9 cellular contexts compared by ENCODE assay signal in genomic region chr14:21068521-21069387, GRCh38. TPM values are rescaled to one million over a fixed set of nuclear protein-coding genes. Genes with fewer than 3 reads are reported as not detected.
DNase-seq lines count a peak whose midpoint lies in the region; ATAC-seq and TF ChIP-seq lines count a peak whose summit lies in the region.
"Had no signal": no experiment of that assay in that cellular context is flagged by ENCODE, and none has a peak within 500 bp of the region (broad histone marks: within the 10 kb centered on the region; RNA-seq: fewer than 3 reads in every experiment).

No MANE protein-coding gene starts in this region.

- no peak overlapping the region for H3K9ac ChIP-seq in MM.1S (ENCODE audit: low read length)

- H3K27me3 ChIP-seq in MM.1S (replicated peaks; ENCODE audit: insufficient read depth, low read length) (peaks cover 11% of the 10 kb centered on the region), hepatocyte (no peaks in the 10 kb centered on the region)

- H3K79me2 ChIP-seq in MM.1S (ENCODE audit: low read length) (no peaks in the 10 kb centered on the region), hepatocyte (peaks cover 19% of the 10 kb centered on the region)

- peak; percentile 96 for DNase-seq in DMS79 treated with DMSO at 0.1 percent for 48 hours (lab: John Stamatoyannopoulos, UW)
- DNase-seq in MM.1S: peak; percentile 36
- DNase-seq in SHP77 treated with DMSO at 0.1 percent for 48 hours (lab: John Stamatoyannopoulos, UW): peak; percentile 65
- peak; percentile 78 for DNase-seq in astrocyte of the hippocampus (ENCODE audit: low read depth, low spot score)
- DNase-seq in hepatocyte (ENCODE audit: low spot score): peak; percentile 80
- DNase-seq in posterior vena cava (ENCODE audit: low spot score): peak; percentile 88

- peak; percentile 45 for TF ChIP-seq CTCF in MM.1S (IDR thresholded peaks at IDR 0.05; ENCODE audit: low read length)
- TF ChIP-seq CTCF in hepatocyte (IDR thresholded peaks at IDR 0.05; ENCODE audit: poor library complexity): peak; percentile 55

- intact Hi-C loops in posterior vena cava (cut with DNase I): loop anchor here in 1 of 2 donors (5.0 kb wide), 1 partner anchor 39 kb away; no protein-coding TSS in a partner anchor

- H3K9me2 ChIP-seq in MM.1S (replicated peaks; ENCODE audit: insufficient read depth, low read length) (no peaks in the 10 kb centered on the region), hepatocyte (replicated peaks; ENCODE audit: insufficient read depth) (no peaks in the 10 kb centered on the region)

- H4K20me1 ChIP-seq in MM.1S (ENCODE audit: insufficient read depth, low read length): no peaks in the 10 kb centered on the region
- peaks cover 4% of the 10 kb centered on the region for H4K20me1 ChIP-seq in hepatocyte (ENCODE audit: insufficient read depth, poor library complexity, severe bottlenecking)

- ATAC-seq in GM21381 (IDR thresholded peaks at IDR 0.05; ENCODE audit: unreplicated experiment): no peak
- no peak for ATAC-seq in HG03439 (IDR thresholded peaks at IDR 0.05; ENCODE audit: unreplicated experiment)

- no peaks in the 10 kb centered on the region for H3K9me3 ChIP-seq in MM.1S (replicated peaks; ENCODE audit: insufficient read depth, low read length)
- H3K9me3 ChIP-seq in hepatocyte (ENCODE audit: low read depth): no peaks in the 10 kb centered on the region

- H3K27ac ChIP-seq in MM.1S (ENCODE audit: low read length): no peak overlapping the region
- H3K27ac ChIP-seq in hepatocyte: peak overlapping the region; percentile 96

- no peak overlapping the region for H2AFZ ChIP-seq in MM.1S (ENCODE audit: low read length)
- peak overlapping the region; percentile 93 for H2AFZ ChIP-seq in hepatocyte

- H3K4me2 ChIP-seq in MM.1S (ENCODE audit: low read depth, low read length) (peak overlapping the region; percentile 69), hepatocyte (peak overlapping the region; percentile 92)

- peak overlapping the region; percentile 22; the same call in 1 of the 2 replicates for H3K4me3 ChIP-seq in MM.1S (ENCODE audit: low read length)
- peak overlapping the region; percentile 99 for H3K4me3 ChIP-seq in hepatocyte

- WGBS in hepatocyte (ENCODE audit: low lambda C conversion rate, missing lambda C conversion rate): 7% methylated on average over 42 of the region's 45 CpGs

- no peaks in the 10 kb centered on the region for H3K4me1 ChIP-seq in MM.1S (ENCODE audit: low read length)
- peaks cover 16% of the 10 kb centered on the region for H3K4me1 ChIP-seq in hepatocyte (ENCODE audit: insufficient read depth)

- H3F3A ChIP-seq in MM.1S (ENCODE audit: insufficient read depth, low read length): peaks cover 6% of the 10 kb centered on the region; the same call in 1 of the 2 replicates

- no peaks in the 10 kb centered on the region for H3K36me3 ChIP-seq in MM.1S (replicated peaks; ENCODE audit: insufficient read depth, low read length)
- H3K36me3 ChIP-seq in hepatocyte (replicated peaks; ENCODE audit: insufficient read depth, low read depth): no peaks in the 10 kb centered on the region

RNA-seq across cellular contexts. Expression of gene ARHGEF40, which starts 1.4 kb away (rescaled TPM):
- total RNA-seq in hepatocyte (36.0 and 53.7 TPM in 2 replicates), posterior vena cava (10 to 100 TPM; 41.4 to 48.6 TPM)
- polyA plus RNA-seq in hepatocyte: 36.7 and 38.1 TPM in 2 replicates

RNA-seq across cellular contexts. Expression of gene RNASE8, which starts 11.1 kb away (rescaled TPM):
- total RNA-seq in hepatocyte (not detected in 2 replicates), posterior vena cava (not detected)
- not detected in 2 replicates for polyA plus RNA-seq in hepatocyte
- total RNA-seq: activated CD8-positive, alpha-beta memory T cell treated with anti-CD3 and anti-CD28 coated beads for 36 hours had no signal

RNA-seq across cellular contexts. Expression of gene RNASE7, which starts 26.6 kb away (rescaled TPM):
- total RNA-seq in hepatocyte (not detected in 2 replicates), posterior vena cava (not detected)
- not detected in 2 replicates for polyA plus RNA-seq in hepatocyte
- total RNA-seq: activated CD8-positive, alpha-beta memory T cell treated with anti-CD3 and anti-CD28 coated beads for 36 hours had no signal

RNA-seq across cellular contexts. Expression of gene ZNF219, which starts 29.7 kb away (rescaled TPM):
- total RNA-seq in hepatocyte (29.5 and 52.8 TPM in 2 replicates), posterior vena cava (10 to 100 TPM; 27.0 to 37.6 TPM)
- polyA plus RNA-seq in hepatocyte: 24.4 and 25.1 TPM in 2 replicates

RNA-seq across cellular contexts. Expression of gene TMEM253, which starts 32.1 kb away (rescaled TPM):
- total RNA-seq in hepatocyte (1.9 and 4.9 TPM in 2 replicates), posterior vena cava (not detected)
- 5.4 and 7.8 TPM in 2 replicates for polyA plus RNA-seq in hepatocyte

Comparison
In these comparisons a context has a peak if more than half of its experiments do, and no peak if none do; other contexts are left out.
1. DNase-seq: peak in every context shown above with its lines; median percentile 96 in DMS79 treated with DMSO at 0.1 percent for 48 hours; 88 in posterior vena cava; 80 in hepatocyte; 78 in astrocyte of the hippocampus; 65 in SHP77 treated with DMSO at 0.1 percent for 48 hours; 36 in MM.1S.